ENCODE assay signal across 3 cellular contexts in genomic region chr2:42786561-42787345, GRCh38.
TF ChIP-seq lines count a peak whose summit lies in the region.

No MANE protein-coding gene starts in this region.

TF ChIP-seq in SK-N-SH, 30 proteins besides CTCF, POLR2A, EP300 and RAD21:
- TF ChIP-seq CHD2 (IDR thresholded peaks at IDR 0.05; ENCODE audit: low read length, partially characterized antibody) (no peak), GATA2 (CRISPR knock-in tag; IDR thresholded peaks at IDR 0.05) (peak; percentile 66)

TF ChIP-seq in SK-N-SH treated with all-trans-retinoic acid at 6 μM for 48 hours, 23 proteins besides CTCF, POLR2A, EP300 and RAD21:
- no peak for TF ChIP-seq CREB5 (CRISPR knock-in tag; IDR thresholded peaks at IDR 0.05; ENCODE audit: low read depth)
- no peak for TF ChIP-seq ZNF565 (CRISPR knock-in tag; conservative IDR thresholded peaks at IDR 0.05; ENCODE audit: low read depth)
- no peak for TF ChIP-seq ARNTL (CRISPR knock-in tag; IDR thresholded peaks at IDR 0.05; ENCODE audit: borderline replicate concordance, low read depth)
- no peak for TF ChIP-seq OSR1 (CRISPR knock-in tag; IDR thresholded peaks at IDR 0.05)
- no peak for TF ChIP-seq GLIS3 (CRISPR knock-in tag; IDR thresholded peaks at IDR 0.05)
- TF ChIP-seq ESRRG (CRISPR knock-in tag; IDR thresholded peaks at IDR 0.05), result no peak
- no peak for TF ChIP-seq RARB (CRISPR knock-in tag; IDR thresholded peaks at IDR 0.05)
- no peak for TF ChIP-seq CSDC2 (CRISPR knock-in tag; IDR thresholded peaks at IDR 0.05)
- TF ChIP-seq ZC3H10 (CRISPR knock-in tag; IDR thresholded peaks at IDR 0.05), result no peak
- TF ChIP-seq TOX (CRISPR knock-in tag; IDR thresholded peaks at IDR 0.05; ENCODE audit: borderline replicate concordance), result no peak
- TF ChIP-seq TCF4 (CRISPR knock-in tag; IDR thresholded peaks at IDR 0.05; ENCODE audit: borderline replicate concordance), result no peak
- TF ChIP-seq ZFP30 (CRISPR knock-in tag; IDR thresholded peaks at IDR 0.05), result no peak
- no peak for TF ChIP-seq BACH2 (CRISPR knock-in tag; IDR thresholded peaks at IDR 0.05; ENCODE audit: borderline replicate concordance)
- TF ChIP-seq ZNF70 (CRISPR knock-in tag; IDR thresholded peaks at IDR 0.05), result no peak
- TF ChIP-seq POU6F1 (CRISPR knock-in tag; IDR thresholded peaks at IDR 0.05; ENCODE audit: borderline replicate concordance, low read depth), result no peak
- TF ChIP-seq ZFP3 (CRISPR knock-in tag; IDR thresholded peaks at IDR 0.05), result no peak
- TF ChIP-seq PATZ1 (CRISPR knock-in tag; IDR thresholded peaks at IDR 0.05; ENCODE audit: borderline replicate concordance), result no peak
- no peak for TF ChIP-seq PPARA (CRISPR knock-in tag; IDR thresholded peaks at IDR 0.05; ENCODE audit: borderline replicate concordance)

TF ChIP-seq in H1, 55 proteins besides CTCF, POLR2A, EP300 and RAD21:
- TF ChIP-seq ZNF274 (IDR thresholded peaks at IDR 0.05; ENCODE audit: borderline replicate concordance, extremely low read depth, low read length) (no peak), POU5F1 (IDR thresholded peaks at IDR 0.05; ENCODE audit: low read depth, low read length) (no peak), SP2 (IDR thresholded peaks at IDR 0.05; ENCODE audit: low read length) (no peak), EZH2 (IDR thresholded peaks at IDR 0.05; ENCODE audit: low read depth, low read length, severe bottlenecking) (no peak), NRF1 (IDR thresholded peaks at IDR 0.05; ENCODE audit: low read depth, low read length) (no peak), SIN3A (conservative IDR thresholded peaks at IDR 0.05 in 1 of 2, IDR thresholded peaks at IDR 0.05 in 1 of 2; ENCODE audit: low read depth in 1 of 2, low read length in 2 of 2) (no peak), NANOG (IDR thresholded peaks at IDR 0.05; ENCODE audit: insufficient read depth, low read depth, low read length, poor library complexity, severe bottlenecking) (no peak), SIX5 (IDR thresholded peaks at IDR 0.05; ENCODE audit: low read depth, low read length) (no peak), GTF2F1 (IDR thresholded peaks at IDR 0.05; ENCODE audit: borderline replicate concordance, low read depth, low read length) (no peak), CHD7 (IDR thresholded peaks at IDR 0.05; ENCODE audit: insufficient replicate concordance, low read length) (no peak), SP4 (IDR thresholded peaks at IDR 0.05; ENCODE audit: low read length) (no peak), MAFK (IDR thresholded peaks at IDR 0.05; ENCODE audit: low read depth, low read length) (no peak)
TF ChIP-seq in H1: peak in this region for 0.
